11 cellular contexts compared by ENCODE assay signal in the genomic region with DNA sequence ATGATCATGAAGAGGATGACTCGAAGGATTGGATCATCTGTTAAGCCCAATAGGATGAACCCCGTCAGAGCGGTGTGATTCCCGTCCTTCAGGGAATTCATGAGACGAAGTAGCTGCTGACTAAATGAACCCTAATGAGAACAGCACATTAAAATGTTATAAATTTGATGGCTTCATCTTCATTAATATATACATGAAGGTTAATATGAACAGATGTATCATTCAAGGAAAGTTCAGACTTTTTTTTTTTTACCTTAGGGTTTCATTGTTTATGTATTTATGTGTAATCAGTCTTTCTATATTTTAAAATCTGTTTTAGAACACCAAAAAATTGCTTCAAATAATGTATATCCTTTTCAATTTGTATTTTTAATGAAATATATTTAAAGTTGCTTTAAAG. TPM values are rescaled to one million over a fixed set of nuclear protein-coding genes. Genes with fewer than 3 reads are reported as not detected.
"Had no signal": no experiment of that assay in that cellular context is flagged by ENCODE, and none has a peak within 500 bp of the region (broad histone marks: within the 10 kb centered on the region; RNA-seq: fewer than 3 reads in every experiment).

Gene OR5P2, minus strand, starts transcription at position 101 of the 400 bp plus-strand sequence. Its CDS starts 0 bp downstream, at position 101.

- H3K4me3 ChIP-seq: GM23248, GM23338, HAP-1 had no signal

- H3K27ac ChIP-seq: GM23248 had no signal

- H3K9me3 ChIP-seq: HAP-1 had no signal

- H3K4me1 Mint-ChIP-seq: GM23338, H9 had no signal

- H2AFZ ChIP-seq: GM23248, GM23338 had no signal

- H3K9ac ChIP-seq: GM23248 had no signal

- FAIRE-seq: H1, H54 had no signal

- DNase-seq: GM23248, GOT3, H7, H9, HCEC 1CT, HFFc6 had no signal

- H3K4me1 ChIP-seq: HAP-1 had no signal

- H3K36me3 ChIP-seq: HAP-1 had no signal

- H3K4me3 Mint-ChIP-seq: GM23338, H9, HFFc6 had no signal

- H3K27ac Mint-ChIP-seq: GM23338, H9, HFFc6 had no signal

- H3K9me3 Mint-ChIP-seq: GM23338 had no signal

- H3K4me2 ChIP-seq: GM23338 had no signal

RNA-seq across cellular contexts. Expression of gene OR5P2, which starts in this region (rescaled TPM):
- total RNA-seq: GM23248, H1, H4, H7, H9, HFFc6 had no signal
- polyA plus RNA-seq: GM23248, GM23338 had no signal
